Comparison of ENCODE assay signal across 10 cellular contexts in the genomic region with DNA sequence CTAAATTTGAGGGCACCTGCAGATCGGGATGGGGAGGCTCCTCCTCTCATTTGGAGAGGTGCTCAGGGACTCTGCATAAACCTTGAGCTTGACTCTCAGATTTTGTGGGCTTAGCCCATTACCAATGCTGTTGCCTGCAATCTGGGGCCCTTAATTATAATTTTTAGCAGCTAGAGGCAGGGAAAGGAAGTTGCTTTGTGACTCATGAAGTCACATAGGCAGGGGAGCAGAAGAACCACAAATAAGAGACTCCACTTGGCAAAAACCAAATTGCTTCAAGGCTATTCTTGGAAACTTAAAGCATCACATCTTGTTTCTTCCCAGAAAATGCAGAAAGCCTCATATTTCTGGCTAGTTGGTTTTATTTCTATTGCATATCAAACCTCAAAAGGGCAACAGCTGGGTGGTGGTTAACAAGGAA. TPM values are rescaled to one million over a fixed set of nuclear protein-coding genes. Genes with fewer than 3 reads are reported as not detected.
DNase-seq lines count a peak whose midpoint lies in the region; ATAC-seq and TF ChIP-seq lines count a peak whose summit lies in the region.
"Had no signal": no experiment of that assay in that cellular context is flagged by ENCODE, and none has a peak within 500 bp of the region (broad histone marks: within the 10 kb centered on the region; RNA-seq: fewer than 3 reads in every experiment).

No MANE protein-coding gene starts in this region.

- 76% methylated on average over 1 of the region's 1 CpG for WGBS in prostate gland

- POLR2A ChIA-PET in MCF 10A (lab: Yijun Ruan, JAX) = interaction anchor here (0.9 to 2.9 kb wide), 3 partner anchors 9 to 31 kb away, joined by 4 to 11 read pairs (median 4); no protein-coding TSS in a partner anchor

- H3K36me3 Mint-ChIP-seq in MCF 10A (ENCODE audit: insufficient read depth, unreplicated experiment) = peaks cover 32% of the 10 kb centered on the region
- peaks cover 9 to 29% of the 10 kb centered on the region in 2 donors for H3K36me3 Mint-ChIP-seq in activated T-cell treated with anti-CD3 and anti-CD28 coated beads, Interleukin-2, amount 50 U/mL, for 72 hours (ENCODE audit: insufficient read depth in 2 of 2)
- H3K36me3 Mint-ChIP-seq in stimulated activated memory B cell treated with anti-CD40 and anti-IgM and Interleukin-4, amounts not matched to agents 10 μg/mL and 1 μg/mL and 100 μg/mL, for 72 hours = no peaks in the 10 kb centered on the region

- H3K4me1 Mint-ChIP-seq in MCF 10A (ENCODE audit: insufficient read depth, unreplicated experiment) = peaks cover 15% of the 10 kb centered on the region
- peaks cover 90% of the 10 kb centered on the region for H3K4me1 Mint-ChIP-seq in activated T-cell treated with anti-CD3 and anti-CD28 coated beads, Interleukin-2, amount 50 U/mL, for 72 hours (ENCODE audit: low read depth)
- H3K4me1 Mint-ChIP-seq in stimulated activated memory B cell treated with anti-CD40 and anti-IgM and Interleukin-4, amounts not matched to agents 10 μg/mL and 1 μg/mL and 100 μg/mL, for 72 hours = no peaks in the 10 kb centered on the region

- H3K36me3 ChIP-seq in breast epithelium (no peaks in the 10 kb centered on the region), vagina (no peaks in the 10 kb centered on the region), prostate gland (no peaks in the 10 kb centered on the region)

- H3K4me3 ChIP-seq in breast epithelium (no peak overlapping the region), vagina (no peak overlapping the region), prostate gland (no peak overlapping the region)

- TF ChIP-seq POLR2A in breast epithelium (IDR thresholded peaks at IDR 0.05) (no peak), vagina (IDR thresholded peaks at IDR 0.05) (no peak), prostate gland (IDR thresholded peaks at IDR 0.05) (no peak)

- no peaks in the 10 kb centered on the region for H3K27me3 Mint-ChIP-seq in MCF 10A (ENCODE audit: insufficient read depth, unreplicated experiment)
- H3K27me3 Mint-ChIP-seq in activated T-cell treated with anti-CD3 and anti-CD28 coated beads, Interleukin-2, amount 50 U/mL, for 72 hours (ENCODE audit: low read depth) = no peaks in the 10 kb centered on the region
- peaks cover 10% of the 10 kb centered on the region for H3K27me3 Mint-ChIP-seq in stimulated activated memory B cell treated with anti-CD40 and anti-IgM and Interleukin-4, amounts not matched to agents 10 μg/mL and 1 μg/mL and 100 μg/mL, for 72 hours

- TF ChIP-seq CTCF in breast epithelium (IDR thresholded peaks at IDR 0.05) (no peak), MCF 10A (IDR thresholded peaks at IDR 0.05; ENCODE audit: unreplicated experiment) (no peak), vagina (IDR thresholded peaks at IDR 0.05) (no peak), prostate gland (IDR thresholded peaks at IDR 0.05) (no peak)

- H3K9me3 ChIP-seq in breast epithelium (no peaks in the 10 kb centered on the region), vagina (no peaks in the 10 kb centered on the region), prostate gland (no peaks in the 10 kb centered on the region)

- no peak for DNase-seq in breast epithelium (ENCODE audit: low spot score in 2 of 2)
- no peak for DNase-seq in MCF 10A (ENCODE audit: unreplicated experiment)
- no peak for DNase-seq in activated T-cell treated with anti-CD3 and anti-CD28 coated beads, Interleukin-2, amount 50 U/mL, for 72 hours
- DNase-seq in islet precursor cell = peak; percentile 22
- no peak for DNase-seq in vagina (ENCODE audit: extremely low spot score in 2 of 2)
- no peak for DNase-seq in NCI-H2196 treated with DMSO at 0.1 percent for 48 hours (lab: John Stamatoyannopoulos, UW; ENCODE audit: unreplicated experiment)
- no peak for DNase-seq in prostate gland (ENCODE audit: low spot score)
- DNase-seq: NCI-H526 treated with DMSO at 0.1 percent for 48 hours had no signal

- peak; percentile 69 to 71 for ATAC-seq in activated T-cell treated with anti-CD3 and anti-CD28 coated beads, Interleukin-2, amount 50 U/mL, for 72 hours (replicated peaks in 1 of 2)
- no peak for ATAC-seq in stimulated activated memory B cell treated with anti-CD40 and anti-IgM and Interleukin-4, amounts not matched to agents 10 μg/mL and 1 μg/mL and 100 μg/mL, for 72 hours
- ATAC-seq: left colon had no signal

- peak overlapping the region; percentile 14 to 62 for H3K27ac ChIP-seq in breast epithelium
- peak overlapping the region; percentile 60 for H3K27ac ChIP-seq in vagina
- no peak overlapping the region for H3K27ac ChIP-seq in prostate gland

- no peaks in the 10 kb centered on the region for H3K27me3 ChIP-seq in breast epithelium
- no peaks in the 10 kb centered on the region for H3K27me3 ChIP-seq in vagina
- no peaks in the 10 kb centered on the region for H3K27me3 ChIP-seq in prostate gland (replicated peaks; ENCODE audit: insufficient read depth)

- BruUV-seq in MCF 10A (replicated peaks; lab: Mats Ljungman, UMichigan) = no TSS peak

- CTCF ChIA-PET in MCF 10A (lab: Yijun Ruan, JAX) = interaction anchor here (1.5 to 4.8 kb wide), 3 partner anchors 29 to 110 kb away, joined by 7 to 34 read pairs (median 13); no protein-coding TSS in a partner anchor

- H3K27ac Mint-ChIP-seq in MCF 10A (ENCODE audit: low read depth, unreplicated experiment) = no peak overlapping the region
- peak overlapping the region; percentile 89 for H3K27ac Mint-ChIP-seq in activated T-cell treated with anti-CD3 and anti-CD28 coated beads, Interleukin-2, amount 50 U/mL, for 72 hours
- H3K27ac Mint-ChIP-seq in stimulated activated memory B cell treated with anti-CD40 and anti-IgM and Interleukin-4, amounts not matched to agents 10 μg/mL and 1 μg/mL and 100 μg/mL, for 72 hours = no peak overlapping the region

- H3K9me3 Mint-ChIP-seq in MCF 10A (ENCODE audit: unreplicated experiment) = no peaks in the 10 kb centered on the region
- H3K9me3 Mint-ChIP-seq in activated T-cell treated with anti-CD3 and anti-CD28 coated beads, Interleukin-2, amount 50 U/mL, for 72 hours = peaks cover 0 to 2% of the 10 kb centered on the region in 2 donors
- H3K9me3 Mint-ChIP-seq in stimulated activated memory B cell treated with anti-CD40 and anti-IgM and Interleukin-4, amounts not matched to agents 10 μg/mL and 1 μg/mL and 100 μg/mL, for 72 hours = no peaks in the 10 kb centered on the region

- H3K4me1 ChIP-seq in breast epithelium (no peaks in the 10 kb centered on the region), vagina (peaks cover 18% of the 10 kb centered on the region), prostate gland (replicated peaks) (no peaks in the 10 kb centered on the region)

- intact Hi-C loops in breast epithelium (cut with DNase I; ENCODE audit: low total_unique reads) (loop anchor here (10.0 kb wide), 1 partner anchor 352 kb away; no protein-coding TSS in a partner anchor), MCF 10A (cut with micrococcal nuclease) (loop anchor here (5.0 kb wide), 1 partner anchor 125 kb away; no protein-coding TSS in a partner anchor), vagina (cut with DNase I) (no loop called here), prostate gland (cut with DNase I) (no loop called here)

- no peak overlapping the region for H3K4me3 Mint-ChIP-seq in MCF 10A (ENCODE audit: unreplicated experiment)
- peak overlapping the region; percentile 67 to 71 for H3K4me3 Mint-ChIP-seq in activated T-cell treated with anti-CD3 and anti-CD28 coated beads, Interleukin-2, amount 50 U/mL, for 72 hours
- H3K4me3 Mint-ChIP-seq in stimulated activated memory B cell treated with anti-CD40 and anti-IgM and Interleukin-4, amounts not matched to agents 10 μg/mL and 1 μg/mL and 100 μg/mL, for 72 hours = no peak overlapping the region

RNA-seq across cellular contexts. Expression of gene MICAL2, which starts 46.9 kb away (rescaled TPM):
- 10 to 100 TPM; 30.9 to 52.4 (median 38.6) TPM for total RNA-seq in breast epithelium
- 151 and 154 TPM in 2 replicates for total RNA-seq in MCF 10A (2022)
- total RNA-seq in activated T-cell treated with anti-CD3 and anti-CD28 coated beads, Interleukin-2, amount 50 U/mL, for 72 hours = 100 to 1,000 TPM; 227 to 322 TPM
- total RNA-seq in vagina = 41.7 TPM
- total RNA-seq in prostate gland = 100 to 1,000 TPM in 1 of 2 donors, 10 to 100 TPM in 1; 13.1 to 285 TPM

Comparison
In these comparisons a context has a peak if more than half of its experiments do, and no peak if none do; other contexts are left out.
1. H3K27ac ChIP-seq: peak in breast epithelium (2 of 2) and vagina (single experiment); none in prostate gland (0 of 2).
2. H3K4me3 Mint-ChIP-seq: peak in activated T-cell treated with anti-CD3 and anti-CD28 coated beads, Interleukin-2, amount 50 U/mL, for 72 hours (2 of 2); none in MCF 10A (single experiment) and stimulated activated memory B cell treated with anti-CD40 and anti-IgM and Interleukin-4, amounts not matched to agents 10 μg/mL and 1 μg/mL and 100 μg/mL, for 72 hours (single experiment).
3. intact Hi-C loops: an anchor here in breast epithelium (10.0 kb wide) and MCF 10A (5.0 kb wide); none called in vagina and prostate gland.